ENCODE assay signal across 16 cellular contexts in the genomic region with DNA sequence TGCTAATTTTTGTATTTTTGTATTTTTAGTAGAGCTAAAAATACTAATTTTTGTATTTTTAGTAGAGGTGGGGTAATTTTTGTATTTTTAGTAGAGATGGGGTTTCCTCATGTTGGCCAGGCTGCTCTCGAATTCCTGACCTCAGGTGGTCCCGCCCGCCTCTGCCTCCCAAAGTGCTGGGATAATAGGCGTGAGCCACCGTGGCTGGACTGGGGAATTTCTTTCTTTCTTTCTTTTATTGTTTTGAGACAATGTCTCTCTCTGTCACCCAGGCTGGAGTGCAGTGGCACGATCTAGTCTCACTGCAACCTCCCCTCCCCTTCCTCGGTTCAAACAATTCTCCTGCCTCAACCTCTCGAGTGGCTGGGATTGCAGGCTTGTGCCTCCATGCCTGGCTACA.
DNase-seq lines count a peak whose midpoint lies in the region; ATAC-seq and TF ChIP-seq lines count a peak whose summit lies in the region.
"Had no signal": no experiment of that assay in that cellular context is flagged by ENCODE, and none has a peak within 500 bp of the region (broad histone marks: within the 10 kb centered on the region; RNA-seq: fewer than 3 reads in every experiment).

No MANE protein-coding gene starts in this region.

- peaks cover 41% of the 10 kb centered on the region for H3K4me1 Mint-ChIP-seq in GM23338
- peaks cover 50% of the 10 kb centered on the region for H3K4me1 Mint-ChIP-seq in WTC11

- H3K36me3 ChIP-seq in GM23338 (ENCODE audit: insufficient read depth) (no peaks in the 10 kb centered on the region), mesendoderm (ENCODE audit: control insufficient read depth, insufficient read depth, low read length) (no peaks in the 10 kb centered on the region), sigmoid colon (no peaks in the 10 kb centered on the region), vagina (no peaks in the 10 kb centered on the region)
- H3K36me3 ChIP-seq: SJSA1 had no signal

- H4K5ac ChIP-seq in mesendoderm (ENCODE audit: low read length), result no peak overlapping the region

- no peak overlapping the region for H2AFZ ChIP-seq in GM23338

- H3K27me3 ChIP-seq in GM23338 (ENCODE audit: insufficient read depth), result no peaks in the 10 kb centered on the region
- no peaks in the 10 kb centered on the region for H3K27me3 ChIP-seq in mesendoderm (ENCODE audit: insufficient read depth, low read length, poor library complexity)
- H3K27me3 ChIP-seq in sigmoid colon, result no peaks in the 10 kb centered on the region
- no peaks in the 10 kb centered on the region for H3K27me3 ChIP-seq in vagina
- H3K27me3 ChIP-seq: SJSA1 had no signal

- H3K27ac Mint-ChIP-seq in GM23338 (peak overlapping the region; percentile 40; the same call in 1 of the 2 replicates), WTC11 (peak overlapping the region; percentile 71)

- H3K9me3 Mint-ChIP-seq in GM23338, result no peaks in the 10 kb centered on the region
- no peaks in the 10 kb centered on the region for H3K9me3 Mint-ChIP-seq in WTC11

- TF ChIP-seq EP300 in sigmoid colon (IDR thresholded peaks at IDR 0.05), result no peak

- H3K23ac ChIP-seq in mesendoderm (ENCODE audit: low read length), result no peak overlapping the region

- TF ChIP-seq POLR2A in sigmoid colon (IDR thresholded peaks at IDR 0.05) (no peak), vagina (IDR thresholded peaks at IDR 0.05) (no peak)

- H3K4me3 Mint-ChIP-seq in GM23338 (no peak overlapping the region), WTC11 (no peak overlapping the region)

- no CpG with 5 or more reads among the region's 8 CpGs for WGBS in mesendoderm (ENCODE audit: extremely low coverage, insufficient coverage, low lambda C conversion rate)
- WGBS in sigmoid colon, 2 donors, result 94 to 95% methylated on average over 8 of the region's 8 CpGs

- H4K8ac ChIP-seq in mesendoderm (ENCODE audit: low read depth, low read length), result no peak overlapping the region

- DNase-seq in GM23338 (ENCODE audit: low spot score), result peak; percentile 33
- DNase-seq in WTC11 (ENCODE audit: low spot score), result peak; percentile 38
- peak; percentile 48 for DNase-seq in mesendoderm
- DNase-seq in sigmoid colon, result peak; percentile 28
- no peak for DNase-seq in activated CD4-positive, alpha-beta T cell treated with anti-CD3 and anti-CD28 coated beads for 4 hours
- no peak for DNase-seq in CD1c-positive myeloid dendritic cell (ENCODE audit: extremely low spot score)
- DNase-seq in vagina (ENCODE audit: extremely low spot score in 2 of 2), result no peak
- DNase-seq: GF-D8, Kasumi-1, NCI-H1694, NCI-H2081 treated with DMSO at 0.1 percent for 48 hours, NCI-H2171 treated with DMSO at 0.1 percent for 48 hours, NCI-H526 had no signal

- H3K36me3 Mint-ChIP-seq in GM23338 (ENCODE audit: low read depth) (peaks cover 12% of the 10 kb centered on the region), WTC11 (peaks cover 7% of the 10 kb centered on the region; the same call in 1 of the 2 replicates)

- ATAC-seq in GM23338, result peak; percentile 58
- peak; percentile 13 for ATAC-seq in WTC11
- ATAC-seq: HCT116 had no signal

- H3K9me3 ChIP-seq in sigmoid colon (no peaks in the 10 kb centered on the region), vagina (no peaks in the 10 kb centered on the region)
- H3K9me3 ChIP-seq: SJSA1 had no signal

- H3K27ac ChIP-seq in GM23338 (ENCODE audit: low read depth), result 0 out of 2 replicates have a peak overlapping the region, but pooled peaks have one; percentile 16
- H3K27ac ChIP-seq in mesendoderm (ENCODE audit: low read depth, low read length), result peak overlapping the region; percentile 43
- H3K27ac ChIP-seq in sigmoid colon, result no peak overlapping the region
- H3K27ac ChIP-seq in vagina, result no peak overlapping the region
- H3K27ac ChIP-seq: C4-2B, SJSA1 had no signal

- POLR2A ChIA-PET in WTC11 (lab: Charles Lee), result no interaction called here

- H2BK15ac ChIP-seq in mesendoderm (replicated peaks; ENCODE audit: low read depth), result no peak overlapping the region

- H4K20me1 ChIP-seq in GM23338 (replicated peaks; ENCODE audit: insufficient read depth), result peaks cover 21% of the 10 kb centered on the region

- H3K18ac ChIP-seq in mesendoderm (ENCODE audit: low read length), result no peak overlapping the region

- H2BK5ac ChIP-seq in mesendoderm (ENCODE audit: low read length), result no peak overlapping the region

- H3K27me3 Mint-ChIP-seq in GM23338 (ENCODE audit: insufficient read depth, low read depth, poor library complexity), result peaks cover 5% of the 10 kb centered on the region
- no peaks in the 10 kb centered on the region for H3K27me3 Mint-ChIP-seq in WTC11 (ENCODE audit: low read depth)

- peaks cover 22% of the 10 kb centered on the region for H3K79me1 ChIP-seq in mesendoderm (ENCODE audit: low read length)

- H3K56ac ChIP-seq in mesendoderm (ENCODE audit: low read length), result peak overlapping the region; percentile 54

- no peak overlapping the region; the same call in 1 of the 2 replicates for H3K4me2 ChIP-seq in GM23338
- H3K4me2 ChIP-seq in mesendoderm (ENCODE audit: low read length), result no peak overlapping the region

- H3K4me1 ChIP-seq in GM23338 (ENCODE audit: insufficient read depth), result peaks cover 17% of the 10 kb centered on the region
- peaks cover 4% of the 10 kb centered on the region for H3K4me1 ChIP-seq in mesendoderm (ENCODE audit: control insufficient read depth, low read depth, low read length)
- peaks cover 0 to 26% (median 16%) of the 10 kb centered on the region in 4 donors for H3K4me1 ChIP-seq in sigmoid colon
- H3K4me1 ChIP-seq in vagina, result peaks cover 53% of the 10 kb centered on the region
- H3K4me1 ChIP-seq: SJSA1 had no signal

- no peak overlapping the region for H3K9ac ChIP-seq in mesendoderm (ENCODE audit: low read length)

- no peak overlapping the region for H3K4ac ChIP-seq in mesendoderm (ENCODE audit: low read depth, low read length)

- H2BK120ac ChIP-seq in mesendoderm (ENCODE audit: low read depth, low read length), result no peak overlapping the region

- H3K4me3 ChIP-seq in GM23338 (no peak overlapping the region), mesendoderm (ENCODE audit: low read length) (no peak overlapping the region), sigmoid colon (no peak overlapping the region), vagina (no peak overlapping the region)
- H3K4me3 ChIP-seq: SJSA1 had no signal

- CTCF ChIA-PET in WTC11 (lab: Charles Lee), result no interaction called here

- TF ChIP-seq CTCF in GM23338 (conservative IDR thresholded peaks at IDR 0.05; ENCODE audit: low read depth in 2 of 2) (no peak), WTC11 (IDR thresholded peaks at IDR 0.05) (no peak), sigmoid colon (IDR thresholded peaks at IDR 0.05) (no peak), vagina (IDR thresholded peaks at IDR 0.05) (no peak)

- H3K9me2 ChIP-seq in GM23338 (ENCODE audit: insufficient read depth), result no peaks in the 10 kb centered on the region

- H3F3A ChIP-seq in GM23338 (replicated peaks; ENCODE audit: low read depth), result no peaks in the 10 kb centered on the region

- no peak overlapping the region for H2AK5ac ChIP-seq in mesendoderm (ENCODE audit: low read length)

- intact Hi-C loops in sigmoid colon (cut with DNase I), result no loop called here
- intact Hi-C loops in vagina (cut with DNase I), result no loop called here

- H3K79me2 ChIP-seq in GM23338 (replicated peaks; ENCODE audit: insufficient read depth) (peaks cover 98% of the 10 kb centered on the region), mesendoderm (ENCODE audit: control insufficient read depth, insufficient read depth, low read length) (peaks cover 51% of the 10 kb centered on the region)

TF ChIP-seq in WTC11, 78 proteins besides CTCF, POLR2A, EP300 and RAD21 (continues in another document):
- TF ChIP-seq TCF7 (CRISPR knock-in tag; IDR thresholded peaks at IDR 0.05; ENCODE audit: low read depth) (no peak), ZNF423 (CRISPR knock-in tag; IDR thresholded peaks at IDR 0.05) (no peak), GRHL2 (CRISPR knock-in tag; IDR thresholded peaks at IDR 0.05; ENCODE audit: insufficient replicate concordance, severe bottlenecking) (no peak), NFE2L1 (CRISPR knock-in tag; IDR thresholded peaks at IDR 0.05) (no peak), SMAD4 (CRISPR knock-in tag; IDR thresholded peaks at IDR 0.05) (no peak), TP53 (CRISPR knock-in tag; IDR thresholded peaks at IDR 0.05) (no peak), ZNF317 (CRISPR knock-in tag; IDR thresholded peaks at IDR 0.05; ENCODE audit: borderline replicate concordance, low read depth) (no peak), ZNF671 (CRISPR knock-in tag; IDR thresholded peaks at IDR 0.05) (no peak), MXD4 (CRISPR knock-in tag; IDR thresholded peaks at IDR 0.05; ENCODE audit: borderline replicate concordance) (no peak), CREM (CRISPR knock-in tag; IDR thresholded peaks at IDR 0.05) (no peak), SMAD3 (CRISPR knock-in tag; IDR thresholded peaks at IDR 0.05; ENCODE audit: borderline replicate concordance) (no peak)
- TF ChIP-seq, protein P1, sequence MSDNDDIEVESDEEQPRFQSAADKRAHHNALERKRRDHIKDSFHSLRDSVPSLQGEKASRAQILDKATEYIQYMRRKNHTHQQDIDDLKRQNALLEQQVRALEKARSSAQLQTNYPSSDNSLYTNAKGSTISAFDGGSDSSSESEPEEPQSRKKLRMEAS (CRISPR knock-in tag; IDR thresholded peaks at IDR 0.05), result no peak
- TF ChIP-seq, protein P2, sequence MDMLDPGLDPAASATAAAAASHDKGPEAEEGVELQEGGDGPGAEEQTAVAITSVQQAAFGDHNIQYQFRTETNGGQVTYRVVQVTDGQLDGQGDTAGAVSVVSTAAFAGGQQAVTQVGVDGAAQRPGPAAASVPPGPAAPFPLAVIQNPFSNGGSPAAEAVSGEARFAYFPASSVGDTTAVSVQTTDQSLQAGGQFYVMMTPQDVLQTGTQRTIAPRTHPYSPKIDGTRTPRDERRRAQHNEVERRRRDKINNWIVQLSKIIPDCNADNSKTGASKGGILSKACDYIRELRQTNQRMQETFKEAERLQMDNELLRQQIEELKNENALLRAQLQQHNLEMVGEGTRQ (CRISPR knock-in tag; IDR thresholded peaks at IDR 0.05), result no peak
- TF ChIP-seq, protein P3, sequence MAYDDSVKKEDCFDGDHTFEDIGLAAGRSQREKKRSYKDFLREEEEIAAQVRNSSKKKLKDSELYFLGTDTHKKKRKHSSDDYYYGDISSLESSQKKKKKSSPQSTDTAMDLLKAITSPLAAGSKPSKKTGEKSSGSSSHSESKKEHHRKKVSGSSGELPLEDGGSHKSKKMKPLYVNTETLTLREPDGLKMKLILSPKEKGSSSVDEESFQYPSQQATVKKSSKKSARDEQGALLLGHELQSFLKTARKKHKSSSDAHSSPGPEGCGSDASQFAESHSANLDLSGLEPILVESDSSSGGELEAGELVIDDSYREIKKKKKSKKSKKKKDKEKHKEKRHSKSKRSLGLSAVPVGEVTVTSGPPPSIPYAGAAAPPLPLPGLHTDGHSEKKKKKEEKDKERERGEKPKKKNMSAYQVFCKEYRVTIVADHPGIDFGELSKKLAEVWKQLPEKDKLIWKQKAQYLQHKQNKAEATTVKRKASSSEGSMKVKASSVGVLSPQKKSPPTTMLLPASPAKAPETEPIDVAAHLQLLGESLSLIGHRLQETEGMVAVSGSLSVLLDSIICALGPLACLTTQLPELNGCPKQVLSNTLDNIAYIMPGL (CRISPR knock-in tag; IDR thresholded peaks at IDR 0.05), result no peak

Comparison
In these comparisons a context has a peak if more than half of its experiments do, and no peak if none do; other contexts are left out.
1. DNase-seq: peak in GM23338 (single experiment), WTC11 (single experiment), mesendoderm (single experiment) and sigmoid colon (single experiment); none in activated CD4-positive, alpha-beta T cell treated with anti-CD3 and anti-CD28 coated beads for 4 hours (0 of 2), CD1c-positive myeloid dendritic cell (single experiment) and vagina (0 of 2).
2. H3K27ac ChIP-seq: peak in GM23338 (single experiment) and mesendoderm (single experiment); none in sigmoid colon (0 of 4) and vagina (single experiment).